Comparison of ENCODE assay signal across 1 cellular context in the genomic region with DNA sequence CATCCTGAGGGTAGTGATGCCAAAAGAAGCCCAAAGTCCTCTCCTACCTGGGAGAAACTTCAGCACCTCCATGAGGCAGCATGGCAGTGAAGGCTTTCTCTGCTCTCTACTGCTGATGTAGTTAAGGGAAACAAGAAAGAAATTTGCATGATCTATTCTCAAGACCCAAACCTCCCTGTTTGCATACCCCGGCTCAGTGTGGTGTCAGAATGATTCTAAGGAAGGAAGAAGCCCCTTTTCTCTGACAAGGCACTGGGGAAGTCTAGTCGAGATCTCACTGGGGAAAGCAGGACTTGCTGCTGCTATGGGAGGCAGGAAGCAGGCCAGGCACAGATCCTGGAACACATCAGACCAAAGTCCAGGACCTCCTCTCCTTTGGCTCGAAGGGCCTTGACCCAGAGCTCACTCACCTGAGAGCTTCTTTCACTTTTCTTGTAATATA.
TF ChIP-seq lines count a peak whose summit lies in the region.

No MANE protein-coding gene starts in this region.

TF ChIP-seq in HepG2, 621 proteins besides CTCF, POLR2A, EP300 and RAD21 (continued from another document):
- TF ChIP-seq, protein P1, sequence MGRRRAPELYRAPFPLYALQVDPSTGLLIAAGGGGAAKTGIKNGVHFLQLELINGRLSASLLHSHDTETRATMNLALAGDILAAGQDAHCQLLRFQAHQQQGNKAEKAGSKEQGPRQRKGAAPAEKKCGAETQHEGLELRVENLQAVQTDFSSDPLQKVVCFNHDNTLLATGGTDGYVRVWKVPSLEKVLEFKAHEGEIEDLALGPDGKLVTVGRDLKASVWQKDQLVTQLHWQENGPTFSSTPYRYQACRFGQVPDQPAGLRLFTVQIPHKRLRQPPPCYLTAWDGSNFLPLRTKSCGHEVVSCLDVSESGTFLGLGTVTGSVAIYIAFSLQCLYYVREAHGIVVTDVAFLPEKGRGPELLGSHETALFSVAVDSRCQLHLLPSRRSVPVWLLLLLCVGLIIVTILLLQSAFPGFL (CRISPR knock-in tag; IDR thresholded peaks at IDR 0.05) = no peak
- TF ChIP-seq ZSCAN25 (CRISPR knock-in tag; IDR thresholded peaks at IDR 0.05) (no peak), BRCA1 (CRISPR knock-in tag; IDR thresholded peaks at IDR 0.05) (no peak)
- TF ChIP-seq, protein P2, sequence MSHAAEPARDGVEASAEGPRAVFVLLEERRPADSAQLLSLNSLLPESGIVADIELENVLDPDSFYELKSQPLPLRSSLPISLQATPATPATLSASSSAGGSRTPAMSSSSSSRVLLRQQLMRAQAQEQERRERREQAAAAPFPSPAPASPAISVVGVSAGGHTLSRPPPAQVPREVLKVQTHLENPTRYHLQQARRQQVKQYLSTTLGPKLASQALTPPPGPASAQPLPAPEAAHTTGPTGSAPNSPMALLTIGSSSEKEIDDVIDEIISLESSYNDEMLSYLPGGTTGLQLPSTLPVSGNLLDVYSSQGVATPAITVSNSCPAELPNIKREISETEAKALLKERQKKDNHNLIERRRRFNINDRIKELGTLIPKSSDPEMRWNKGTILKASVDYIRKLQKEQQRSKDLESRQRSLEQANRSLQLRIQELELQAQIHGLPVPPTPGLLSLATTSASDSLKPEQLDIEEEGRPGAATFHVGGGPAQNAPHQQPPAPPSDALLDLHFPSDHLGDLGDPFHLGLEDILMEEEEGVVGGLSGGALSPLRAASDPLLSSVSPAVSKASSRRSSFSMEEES (CRISPR knock-in tag; IDR thresholded peaks at IDR 0.05) = no peak
TF ChIP-seq in HepG2: peak in this region for 14.
